ENCODE assay signal across 22 cellular contexts in genomic region chr3:24043985-24044384, GRCh38.
"Had no signal": no experiment of that assay in that cellular context is flagged by ENCODE, and none has a peak within 500 bp of the region (broad histone marks: within the 10 kb centered on the region; RNA-seq: fewer than 3 reads in every experiment).

No MANE protein-coding gene starts in this region.

- H3K9me3 ChIP-seq: adrenal gland, left ventricle myocardium inferior, neutrophil, SK-N-SH, suprapubic skin had no signal

- H3K4me3 ChIP-seq: adrenal gland, cardiac muscle cell, left ventricle myocardium inferior, suprapubic skin had no signal

- ATAC-seq: activated CD4-positive, alpha-beta T cell treated with anti-CD3 and anti-CD28 coated beads for 36 hours; activated naive CD4-positive, alpha-beta T cell treated with anti-CD3 and anti-CD28 coated beads, Interleukin-2, amount 50 U/mL, for 72 hours; natural killer cell; stimulated activated naive CD8-positive, alpha-beta T cell treated with anti-CD3 and anti-CD28 coated beads, Interleukin-15, Interleukin-2, amounts not matched to agents 100 U/mL and 50 U/mL, for 24 hours had no signal

- DNase-seq: activated CD4-positive, alpha-beta memory T cell treated with anti-CD3 and anti-CD28 coated beads for 36 hours; activated CD4-positive, alpha-beta T cell treated with anti-CD3 and anti-CD28 coated beads for 36 hours; activated gamma-delta T cell treated with Interleukin-2 at 50 U/mL for 16 hours; activated T-cell treated with anti-CD3 and anti-CD28 coated beads for 4 hours; adrenal gland; endodermal cell; foreskin melanocyte; left ventricle myocardium inferior; natural killer cell; SK-N-SH; stimulated activated CD4-positive, alpha-beta T cell treated with anti-CD3 and anti-CD28 coated beads, Interleukin-12 subunit alpha, Interleukin-12 subunit beta, amount 100 ng/mL, for 4 hours; stimulated activated CD4-positive, alpha-beta T cell treated with anti-CD3 and anti-CD28 coated beads, Interleukin-1b, Interleukin-23, amount 100 ng/mL, for 48 hours; stimulated activated naive CD8-positive, alpha-beta T cell treated with anti-CD3 and anti-CD28 coated beads, Interleukin-15, Interleukin-2, amounts not matched to agents 100 U/mL and 50 U/mL, for 24 hours had no signal

- H3K36me3 ChIP-seq: adrenal gland, cardiac muscle cell, left ventricle myocardium inferior, neutrophil, suprapubic skin had no signal

- H3K4me3 Mint-ChIP-seq: activated CD4-positive, alpha-beta memory T cell treated with anti-CD3 and anti-CD28 coated beads for 36 hours; activated CD4-positive, alpha-beta T cell treated with anti-CD3 and anti-CD28 coated beads for 36 hours; activated T-helper 1 cell treated with anti-CD3 and anti-CD28 coated beads, Interleukin-12 subunit alpha, Interleukin-12 subunit beta, Interleukin-2, Interleukin-4 antibody, amounts not matched to agents 30 ng/mL and 10 ng/mL and 1 ng/mL, durations not matched to agents 14 hours and 24 hours and 36 hours; endodermal cell; memory B cell; natural killer cell; T-helper 2 cell treated with Interferon-gamma antibody and Interleukin-4, amounts not matched to agents 5 μg/mL and 100 μg/mL, for 36 hours had no signal

- H3K27me3 Mint-ChIP-seq: activated CD4-positive, alpha-beta memory T cell treated with anti-CD3 and anti-CD28 coated beads for 36 hours had no signal

- H3K27me3 ChIP-seq: adrenal gland, cardiac muscle cell, neutrophil, suprapubic skin had no signal

- H3K4me1 ChIP-seq: parathyroid adenoma had no signal

- H3K27ac Mint-ChIP-seq: activated CD4-positive, alpha-beta memory T cell treated with anti-CD3 and anti-CD28 coated beads for 36 hours; activated CD4-positive, alpha-beta T cell treated with anti-CD3 and anti-CD28 coated beads for 36 hours; activated naive CD4-positive, alpha-beta T cell treated with anti-CD3 and anti-CD28 coated beads, Interleukin-2, amount 50 U/mL, for 72 hours; activated T-helper 1 cell treated with anti-CD3 and anti-CD28 coated beads, Interleukin-12 subunit alpha, Interleukin-12 subunit beta, Interleukin-2, Interleukin-4 antibody, amounts not matched to agents 30 ng/mL and 10 ng/mL and 1 ng/mL, durations not matched to agents 14 hours and 24 hours and 36 hours; endodermal cell; memory B cell; natural killer cell; T-helper 2 cell treated with Interferon-gamma antibody and Interleukin-4, amounts not matched to agents 5 μg/mL and 100 μg/mL, for 36 hours had no signal

- H3K4me1 Mint-ChIP-seq: endodermal cell, memory B cell, natural killer cell had no signal

- H3K27ac ChIP-seq: adrenal gland, cardiac muscle cell, epithelial cell of prostate, neutrophil, parathyroid adenoma had no signal

- H3K9me3 Mint-ChIP-seq: activated CD4-positive, alpha-beta memory T cell treated with anti-CD3 and anti-CD28 coated beads for 36 hours; activated naive CD4-positive, alpha-beta T cell treated with anti-CD3 and anti-CD28 coated beads, Interleukin-2, amount 50 U/mL, for 72 hours; activated T-helper 1 cell treated with anti-CD3 and anti-CD28 coated beads, Interleukin-12 subunit alpha, Interleukin-12 subunit beta, Interleukin-2, Interleukin-4 antibody, amounts not matched to agents 30 ng/mL and 10 ng/mL and 1 ng/mL, durations not matched to agents 14 hours and 24 hours and 36 hours; endodermal cell; memory B cell; natural killer cell; T-helper 2 cell treated with Interferon-gamma antibody and Interleukin-4, amounts not matched to agents 5 μg/mL and 100 μg/mL, for 36 hours had no signal

- H3K36me3 Mint-ChIP-seq: activated CD4-positive, alpha-beta memory T cell treated with anti-CD3 and anti-CD28 coated beads for 36 hours; activated naive CD4-positive, alpha-beta T cell treated with anti-CD3 and anti-CD28 coated beads, Interleukin-2, amount 50 U/mL, for 72 hours; memory B cell; natural killer cell had no signal
